Comparison of ENCODE assay signal across 27 cellular contexts in the genomic region with DNA sequence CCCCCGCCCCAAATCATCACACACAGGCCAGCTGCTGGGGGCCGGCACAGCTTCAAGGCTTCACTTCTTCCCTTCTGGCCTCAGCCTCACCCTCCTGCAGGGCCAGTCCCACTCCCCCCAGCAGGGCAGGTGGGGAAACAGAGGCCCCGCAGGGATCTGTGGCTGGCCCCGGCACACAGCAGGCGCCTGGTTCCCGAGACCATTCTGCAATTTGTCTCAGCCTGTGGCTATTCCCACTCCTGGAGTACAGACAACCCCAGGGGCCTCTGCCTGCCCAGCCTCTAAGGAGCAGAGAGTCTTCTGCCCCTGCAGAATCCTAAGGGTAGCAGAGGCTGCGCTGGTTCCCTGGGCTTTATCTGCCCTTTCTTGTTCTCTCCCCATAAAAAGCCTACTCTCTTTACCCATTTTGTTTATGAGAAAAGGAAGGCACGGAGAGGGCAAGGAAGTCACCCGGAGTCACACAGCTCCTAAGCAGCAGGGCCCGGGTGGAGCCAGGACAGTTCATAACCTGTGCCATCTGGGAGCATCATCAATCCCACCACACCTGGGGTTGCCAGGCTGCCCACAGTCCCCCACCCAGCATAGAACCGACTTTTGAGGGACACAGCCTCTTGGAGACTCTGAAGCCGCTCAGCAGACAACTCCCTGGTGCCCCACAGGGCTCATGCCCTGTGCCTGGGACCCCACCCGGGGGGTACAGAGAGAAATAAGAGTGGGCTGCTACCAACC. TPM values are rescaled to one million over a fixed set of nuclear protein-coding genes. Genes with fewer than 3 reads are reported as not detected.
DNase-seq lines count a peak whose midpoint lies in the region; TF ChIP-seq lines count a peak whose summit lies in the region.
"Had no signal": no experiment of that assay in that cellular context is flagged by ENCODE, and none has a peak within 500 bp of the region (broad histone marks: within the 10 kb centered on the region; RNA-seq: fewer than 3 reads in every experiment).

No MANE protein-coding gene starts in this region.

- H3K4me3 ChIP-seq in fibroblast of lung (replicated peaks in 1 of 4; ENCODE audit: control extremely low read depth in 1 of 4, insufficient read depth in 1 of 4, low read depth in 3 of 4, low read length in 4 of 4): no peak overlapping the region
- H3K4me3 ChIP-seq in neuronal stem cell (ENCODE audit: low read length in 2 of 2): no peak overlapping the region
- no peak overlapping the region for H3K4me3 ChIP-seq in vagina
- H3K4me3 ChIP-seq: gastrocnemius medialis, lung, thyroid gland had no signal

- TF ChIP-seq POLR2A in vagina (IDR thresholded peaks at IDR 0.05): no peak

- H3K4me1 ChIP-seq in fibroblast of lung (ENCODE audit: control insufficient read depth, extremely low read depth, insufficient read depth, low read length): peaks cover 14% of the 10 kb centered on the region
- H3K4me1 ChIP-seq in neuronal stem cell (ENCODE audit: control insufficient read depth in 2 of 2, insufficient read depth in 1 of 2, low read depth in 1 of 2, low read length in 2 of 2): peaks cover 6 to 12% of the 10 kb centered on the region in 2 donors
- peaks cover 23% of the 10 kb centered on the region for H3K4me1 ChIP-seq in vagina

- H2BK15ac ChIP-seq in neuronal stem cell (ENCODE audit: low read length): peak overlapping the region; percentile 71

- intact Hi-C loops in vagina (cut with DNase I): no loop called here

- DNase-seq in RWPE1 (ENCODE audit: low spot score) (no peak), fibroblast of lung (ENCODE audit: low read depth in 2 of 2) (no peak), neuronal stem cell (ENCODE audit: low spot score) (no peak), vagina (ENCODE audit: extremely low spot score in 2 of 2) (no peak), cortex of kidney (lab: John Stamatoyannopoulos, UW) (no peak)
- DNase-seq in activated CD4-positive, alpha-beta T cell treated with anti-CD3 and anti-CD28 coated beads for 4 hours: no peak
- no peak for DNase-seq in activated CD4-positive, alpha-beta T cell treated with anti-CD3 and anti-CD28 coated beads for 48 hours
- DNase-seq: activated B cell treated with CpG ODN at 0.5 μM for 24 hours; activated CD4-positive, alpha-beta T cell treated with anti-CD3 and anti-CD28 coated beads, Interleukin-2, amount 50 U/mL, for 48 hours; activated effector memory CD4-positive, alpha-beta T cell treated with Interleukin-2 at 50 U/mL for 16 hours; activated naive CD8-positive, alpha-beta T cell treated with anti-CD3 and anti-CD28 coated beads, Interleukin-2, amount 10 ng/mL, durations not matched to agents 7 days and 5 days; CD4-positive, alpha-beta T cell; cerebellar nuclear complex; effector CD8-positive, alpha-beta T cell; erythroblast; gastrocnemius medialis; KG1; MM.1S; NCI-H1436; occipital lobe; stimulated activated CD4-positive, alpha-beta T cell treated with anti-CD3 and anti-CD28 coated beads, Interleukin-4, amount 100 ng/mL, for 4 hours; stimulated activated naive CD4-positive, alpha-beta T cell; T-helper 9 cell; thyroid gland had no signal

- H2BK5ac ChIP-seq in neuronal stem cell (ENCODE audit: low read length): no peak overlapping the region

- H4K91ac ChIP-seq in neuronal stem cell (ENCODE audit: low read depth, low read length, poor library complexity): no peak overlapping the region

- no CpG with 5 or more reads among the region's 13 CpGs for WGBS in neuronal stem cell (ENCODE audit: extremely low coverage in 2 of 2, insufficient read length in 2 of 2, insufficient replicate concordance in 1 of 2), 2 donors

- no peak overlapping the region for H3K14ac ChIP-seq in neuronal stem cell (ENCODE audit: low read length)

- H3K36me3 ChIP-seq in fibroblast of lung (ENCODE audit: control insufficient read depth, insufficient read depth, low read length): no peaks in the 10 kb centered on the region
- no peaks in the 10 kb centered on the region for H3K36me3 ChIP-seq in neuronal stem cell (replicated peaks in 1 of 2; ENCODE audit: control insufficient read depth in 2 of 2, insufficient read depth in 2 of 2, low read length in 2 of 2)
- H3K36me3 ChIP-seq in vagina: no peaks in the 10 kb centered on the region
- H3K36me3 ChIP-seq: gastrocnemius medialis, thyroid gland had no signal

- no peaks in the 10 kb centered on the region for H3K79me1 ChIP-seq in neuronal stem cell (ENCODE audit: low read depth, low read length)

- H2BK12ac ChIP-seq in neuronal stem cell (ENCODE audit: low read length): no peak overlapping the region

- H4K8ac ChIP-seq in neuronal stem cell (ENCODE audit: low read depth, low read length): no peak overlapping the region

- H3K4me2 ChIP-seq in fibroblast of lung (ENCODE audit: extremely low read depth, insufficient read depth, low read length): no peak overlapping the region
- H3K4me2 ChIP-seq in neuronal stem cell (ENCODE audit: insufficient read depth, low read length, poor library complexity, severe bottlenecking): no peak overlapping the region

- POLR2A ChIA-PET in RWPE1 (lab: Yijun Ruan, JAX; ENCODE audit: low non-redundant PET): no interaction called here

- H3K23ac ChIP-seq in neuronal stem cell (ENCODE audit: low read depth, low read length, poor library complexity): no peak overlapping the region

- H2AK5ac ChIP-seq in neuronal stem cell (ENCODE audit: low read depth, low read length): peak overlapping the region; percentile 83

- H3K9me3 ChIP-seq in fibroblast of lung (ENCODE audit: control insufficient read depth, insufficient read depth, low read depth, low read length) (peaks cover 8% of the 10 kb centered on the region), neuronal stem cell (replicated peaks in 1 of 2; ENCODE audit: control insufficient read depth in 2 of 2, insufficient read depth in 1 of 2, low read depth in 1 of 2, low read length in 2 of 2) (no peaks in the 10 kb centered on the region), vagina (peaks cover 3% of the 10 kb centered on the region)
- H3K9me3 ChIP-seq: gastrocnemius medialis, thyroid gland had no signal

- peak overlapping the region; percentile 55 for H3K27ac ChIP-seq in RWPE1
- peak overlapping the region; percentile 69 for H3K27ac ChIP-seq in fibroblast of lung (ENCODE audit: insufficient read depth, low read length)
- H3K27ac ChIP-seq in neuronal stem cell (replicated peaks; ENCODE audit: low read length): no peak overlapping the region
- peak overlapping the region; percentile 35 for H3K27ac ChIP-seq in vagina
- H3K27ac ChIP-seq: gastrocnemius medialis, thyroid gland had no signal

- no peaks in the 10 kb centered on the region for H3K79me2 ChIP-seq in fibroblast of lung (ENCODE audit: control insufficient read depth, insufficient read depth, low read length)

- H2AFZ ChIP-seq in fibroblast of lung (ENCODE audit: low read length): no peak overlapping the region
- no peak overlapping the region for H2AFZ ChIP-seq in neuronal stem cell (ENCODE audit: low read length)

- H3K9ac ChIP-seq in fibroblast of lung (ENCODE audit: insufficient read depth, low read length) (peak overlapping the region; percentile 55), neuronal stem cell (ENCODE audit: low read depth, low read length, poor library complexity) (no peak overlapping the region)

- no peak overlapping the region for H2BK120ac ChIP-seq in neuronal stem cell (ENCODE audit: low read depth, low read length)

- no peaks in the 10 kb centered on the region for H3K27me3 ChIP-seq in fibroblast of lung (ENCODE audit: control insufficient read depth, insufficient read depth, low read length)
- peaks cover 0 to 11% (median 0%) of the 10 kb centered on the region in 3 experiments for H3K27me3 ChIP-seq in neuronal stem cell (ENCODE audit: control insufficient read depth in 3 of 3, insufficient read depth in 3 of 3, low read depth in 1 of 3, low read length in 3 of 3)
- H3K27me3 ChIP-seq in vagina: no peaks in the 10 kb centered on the region
- H3K27me3 ChIP-seq: thyroid gland had no signal

- H4K20me1 ChIP-seq in fibroblast of lung (ENCODE audit: control insufficient read depth, extremely low read depth, insufficient read depth, low read length): no peaks in the 10 kb centered on the region

- CTCF ChIA-PET in RWPE1 (lab: Yijun Ruan, JAX): no interaction called here

- H3K4ac ChIP-seq in neuronal stem cell (ENCODE audit: low read length): no peak overlapping the region

- H3K18ac ChIP-seq in neuronal stem cell (ENCODE audit: low read length): peak overlapping the region; percentile 77

- TF ChIP-seq CTCF in RWPE1 (conservative IDR thresholded peaks at IDR 0.05; ENCODE audit: low read depth) (no peak), fibroblast of lung (conservative IDR thresholded peaks at IDR 0.05 in 1 of 2, IDR thresholded peaks at IDR 0.05 in 1 of 2; ENCODE audit: low read depth in 1 of 2, low read length in 2 of 2) (no peak), vagina (IDR thresholded peaks at IDR 0.05) (no peak)

RNA-seq across cellular contexts. Expression of a gene that starts 17.4 kb away (rescaled TPM):
- total RNA-seq in fibroblast of lung: not detected in 2 replicates
- polyA plus RNA-seq in fibroblast of lung: not detected in 2 replicates
- 0.03 TPM in 1 of 2 replicates, not detected in the other for polyA plus RNA-seq in fibroblast of lung (2012)
- polyA minus RNA-seq in fibroblast of lung (ENCODE audit: low replicate concordance): not detected in 2 replicates
- polyA plus RNA-seq in neuronal stem cell (2013, experiment 1 of 2): 0.06 TPM
- polyA plus RNA-seq in neuronal stem cell (2013, experiment 2 of 2): 0.01 TPM
- not detected for total RNA-seq in vagina
- total RNA-seq: activated B cell treated with CpG ODN at 0.5 μM for 24 hours; activated naive CD8-positive, alpha-beta T cell treated with anti-CD3 and anti-CD28 coated beads, Interleukin-2, amount 10 ng/mL, durations not matched to agents 7 days and 5 days; CD4-positive, alpha-beta T cell; gastrocnemius medialis; lung; occipital lobe; OCI-LY7; renal cortical epithelial cell; thyroid gland had no signal
- polyA plus RNA-seq: lung had no signal
